ENCODE assay signal across 1 cellular context in the genomic region with DNA sequence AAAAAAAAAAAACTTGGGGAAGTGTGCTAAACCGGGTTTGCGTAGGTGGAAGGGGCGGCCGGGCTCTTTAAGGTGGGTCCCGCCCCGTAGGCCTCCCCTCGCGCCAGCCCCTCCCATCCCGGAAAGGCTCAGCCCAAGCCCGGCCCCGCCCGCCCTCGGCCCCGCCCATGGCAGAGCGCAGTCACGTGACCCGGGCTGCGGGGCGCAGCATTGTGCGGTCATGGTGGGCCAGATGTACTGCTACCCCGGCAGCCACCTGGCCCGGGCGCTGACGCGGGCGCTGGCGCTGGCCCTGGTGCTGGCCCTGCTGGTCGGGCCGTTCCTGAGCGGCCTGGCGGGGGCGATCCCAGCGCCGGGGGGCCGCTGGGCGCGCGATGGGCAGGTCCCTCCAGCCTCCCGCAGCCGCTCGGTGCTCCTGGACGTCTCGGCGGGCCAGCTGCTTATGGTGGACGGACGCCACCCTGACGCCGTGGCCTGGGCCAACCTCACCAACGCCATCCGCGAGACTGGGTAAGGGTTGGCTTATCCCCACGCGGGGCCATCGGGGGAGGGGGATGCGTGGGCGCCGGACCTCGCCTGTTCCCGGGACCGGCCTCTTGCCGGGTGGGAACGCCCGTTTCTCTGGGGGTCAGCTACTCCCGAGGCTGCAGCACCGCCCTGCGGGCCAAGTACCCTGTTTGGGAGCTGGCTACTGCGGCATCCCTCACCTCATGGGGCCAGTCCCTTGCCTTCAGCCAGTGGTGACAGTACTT.
TF ChIP-seq lines count a peak whose summit lies in the region.

TSS of gene PLBD2 (plus strand) at position 207 of the 752 bp plus-strand sequence. CDS start at position 221, 14 bp downstream.

TF ChIP-seq in K562, 482 proteins besides CTCF, POLR2A, EP300 and RAD21 (continued from another document and continues in another):
- TF ChIP-seq, protein P1, sequence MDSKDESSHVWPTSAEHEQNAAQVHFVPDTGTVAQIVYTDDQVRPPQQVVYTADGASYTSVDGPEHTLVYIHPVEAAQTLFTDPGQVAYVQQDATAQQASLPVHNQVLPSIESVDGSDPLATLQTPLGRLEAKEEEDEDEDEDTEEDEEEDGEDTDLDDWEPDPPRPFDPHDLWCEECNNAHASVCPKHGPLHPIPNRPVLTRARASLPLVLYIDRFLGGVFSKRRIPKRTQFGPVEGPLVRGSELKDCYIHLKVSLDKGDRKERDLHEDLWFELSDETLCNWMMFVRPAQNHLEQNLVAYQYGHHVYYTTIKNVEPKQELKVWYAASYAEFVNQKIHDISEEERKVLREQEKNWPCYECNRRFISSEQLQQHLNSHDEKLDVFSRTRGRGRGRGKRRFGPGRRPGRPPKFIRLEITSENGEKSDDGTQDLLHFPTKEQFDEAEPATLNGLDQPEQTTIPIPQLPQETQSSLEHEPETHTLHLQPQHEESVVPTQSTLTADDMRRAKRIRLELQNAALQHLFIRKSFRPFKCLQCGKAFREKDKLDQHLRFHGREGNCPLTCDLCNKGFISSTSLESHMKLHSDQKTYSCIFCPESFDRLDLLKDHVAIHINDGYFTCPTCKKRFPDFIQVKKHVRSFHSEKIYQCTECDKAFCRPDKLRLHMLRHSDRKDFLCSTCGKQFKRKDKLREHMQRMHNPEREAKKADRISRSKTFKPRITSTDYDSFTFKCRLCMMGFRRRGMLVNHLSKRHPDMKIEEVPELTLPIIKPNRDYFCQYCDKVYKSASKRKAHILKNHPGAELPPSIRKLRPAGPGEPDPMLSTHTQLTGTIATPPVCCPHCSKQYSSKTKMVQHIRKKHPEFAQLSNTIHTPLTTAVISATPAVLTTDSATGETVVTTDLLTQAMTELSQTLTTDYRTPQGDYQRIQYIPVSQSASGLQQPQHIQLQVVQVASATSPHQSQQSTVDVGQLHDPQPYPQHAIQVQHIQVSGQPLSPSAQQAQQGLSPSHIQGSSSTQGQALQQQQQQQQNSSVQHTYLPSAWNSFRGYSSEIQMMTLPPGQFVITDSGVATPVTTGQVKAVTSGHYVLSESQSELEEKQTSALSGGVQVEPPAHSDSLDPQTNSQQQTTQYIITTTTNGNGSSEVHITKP (IDR thresholded peaks at IDR 0.05; ENCODE audit: partially characterized antibody) = peak; percentile 7
- TF ChIP-seq NEUROD1 (IDR thresholded peaks at IDR 0.05; ENCODE audit: borderline replicate concordance, low read depth, low read length, partially characterized antibody) = peak; percentile 30
- TF ChIP-seq, protein P2, sequence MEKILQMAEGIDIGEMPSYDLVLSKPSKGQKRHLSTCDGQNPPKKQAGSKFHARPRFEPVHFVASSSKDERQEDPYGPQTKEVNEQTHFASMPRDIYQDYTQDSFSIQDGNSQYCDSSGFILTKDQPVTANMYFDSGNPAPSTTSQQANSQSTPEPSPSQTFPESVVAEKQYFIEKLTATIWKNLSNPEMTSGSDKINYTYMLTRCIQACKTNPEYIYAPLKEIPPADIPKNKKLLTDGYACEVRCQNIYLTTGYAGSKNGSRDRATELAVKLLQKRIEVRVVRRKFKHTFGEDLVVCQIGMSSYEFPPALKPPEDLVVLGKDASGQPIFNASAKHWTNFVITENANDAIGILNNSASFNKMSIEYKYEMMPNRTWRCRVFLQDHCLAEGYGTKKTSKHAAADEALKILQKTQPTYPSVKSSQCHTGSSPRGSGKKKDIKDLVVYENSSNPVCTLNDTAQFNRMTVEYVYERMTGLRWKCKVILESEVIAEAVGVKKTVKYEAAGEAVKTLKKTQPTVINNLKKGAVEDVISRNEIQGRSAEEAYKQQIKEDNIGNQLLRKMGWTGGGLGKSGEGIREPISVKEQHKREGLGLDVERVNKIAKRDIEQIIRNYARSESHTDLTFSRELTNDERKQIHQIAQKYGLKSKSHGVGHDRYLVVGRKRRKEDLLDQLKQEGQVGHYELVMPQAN (IDR thresholded peaks at IDR 0.05; ENCODE audit: borderline replicate concordance) = 0 out of 2 replicates have a peak, but pooled peaks have one; percentile 42
- TF ChIP-seq, protein P3, sequence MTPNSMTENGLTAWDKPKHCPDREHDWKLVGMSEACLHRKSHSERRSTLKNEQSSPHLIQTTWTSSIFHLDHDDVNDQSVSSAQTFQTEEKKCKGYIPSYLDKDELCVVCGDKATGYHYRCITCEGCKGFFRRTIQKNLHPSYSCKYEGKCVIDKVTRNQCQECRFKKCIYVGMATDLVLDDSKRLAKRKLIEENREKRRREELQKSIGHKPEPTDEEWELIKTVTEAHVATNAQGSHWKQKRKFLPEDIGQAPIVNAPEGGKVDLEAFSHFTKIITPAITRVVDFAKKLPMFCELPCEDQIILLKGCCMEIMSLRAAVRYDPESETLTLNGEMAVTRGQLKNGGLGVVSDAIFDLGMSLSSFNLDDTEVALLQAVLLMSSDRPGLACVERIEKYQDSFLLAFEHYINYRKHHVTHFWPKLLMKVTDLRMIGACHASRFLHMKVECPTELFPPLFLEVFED (CRISPR knock-in tag; conservative IDR thresholded peaks at IDR 0.05) = no peak
- TF ChIP-seq, protein P4, sequence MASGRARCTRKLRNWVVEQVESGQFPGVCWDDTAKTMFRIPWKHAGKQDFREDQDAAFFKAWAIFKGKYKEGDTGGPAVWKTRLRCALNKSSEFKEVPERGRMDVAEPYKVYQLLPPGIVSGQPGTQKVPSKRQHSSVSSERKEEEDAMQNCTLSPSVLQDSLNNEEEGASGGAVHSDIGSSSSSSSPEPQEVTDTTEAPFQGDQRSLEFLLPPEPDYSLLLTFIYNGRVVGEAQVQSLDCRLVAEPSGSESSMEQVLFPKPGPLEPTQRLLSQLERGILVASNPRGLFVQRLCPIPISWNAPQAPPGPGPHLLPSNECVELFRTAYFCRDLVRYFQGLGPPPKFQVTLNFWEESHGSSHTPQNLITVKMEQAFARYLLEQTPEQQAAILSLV (tag; IDR thresholded peaks at IDR 0.05) = no peak
- peak; percentile 34; the same call in 1 of the 2 replicates for TF ChIP-seq ZBTB1 (CRISPR knock-in tag; IDR thresholded peaks at IDR 0.05; ENCODE audit: borderline replicate concordance, low read depth)
- TF ChIP-seq CTBP1 (IDR thresholded peaks at IDR 0.05; ENCODE audit: borderline replicate concordance) = peak; percentile 42; the same call in 1 of the 2 replicates
- no peak for TF ChIP-seq RBM34 (IDR thresholded peaks at IDR 0.05; ENCODE audit: borderline replicate concordance, insufficient read depth, low read length)
- TF ChIP-seq, protein P5, sequence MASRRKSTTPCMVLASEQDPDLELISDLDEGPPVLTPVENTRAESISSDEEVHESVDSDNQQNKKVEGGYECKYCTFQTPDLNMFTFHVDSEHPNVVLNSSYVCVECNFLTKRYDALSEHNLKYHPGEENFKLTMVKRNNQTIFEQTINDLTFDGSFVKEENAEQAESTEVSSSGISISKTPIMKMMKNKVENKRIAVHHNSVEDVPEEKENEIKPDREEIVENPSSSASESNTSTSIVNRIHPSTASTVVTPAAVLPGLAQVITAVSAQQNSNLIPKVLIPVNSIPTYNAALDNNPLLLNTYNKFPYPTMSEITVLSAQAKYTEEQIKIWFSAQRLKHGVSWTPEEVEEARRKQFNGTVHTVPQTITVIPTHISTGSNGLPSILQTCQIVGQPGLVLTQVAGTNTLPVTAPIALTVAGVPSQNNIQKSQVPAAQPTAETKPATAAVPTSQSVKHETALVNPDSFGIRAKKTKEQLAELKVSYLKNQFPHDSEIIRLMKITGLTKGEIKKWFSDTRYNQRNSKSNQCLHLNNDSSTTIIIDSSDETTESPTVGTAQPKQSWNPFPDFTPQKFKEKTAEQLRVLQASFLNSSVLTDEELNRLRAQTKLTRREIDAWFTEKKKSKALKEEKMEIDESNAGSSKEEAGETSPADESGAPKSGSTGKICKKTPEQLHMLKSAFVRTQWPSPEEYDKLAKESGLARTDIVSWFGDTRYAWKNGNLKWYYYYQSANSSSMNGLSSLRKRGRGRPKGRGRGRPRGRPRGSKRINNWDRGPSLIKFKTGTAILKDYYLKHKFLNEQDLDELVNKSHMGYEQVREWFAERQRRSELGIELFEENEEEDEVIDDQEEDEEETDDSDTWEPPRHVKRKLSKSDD (conservative IDR thresholded peaks at IDR 0.05; ENCODE audit: low read length) = no peak
- TF ChIP-seq BHLHE40 (IDR thresholded peaks at IDR 0.05; ENCODE audit: low read length) = peak; percentile 93
- no peak for TF ChIP-seq SMAD1 (IDR thresholded peaks at IDR 0.05; ENCODE audit: low read depth, low read length, partially characterized antibody)
- TF ChIP-seq, protein P6, sequence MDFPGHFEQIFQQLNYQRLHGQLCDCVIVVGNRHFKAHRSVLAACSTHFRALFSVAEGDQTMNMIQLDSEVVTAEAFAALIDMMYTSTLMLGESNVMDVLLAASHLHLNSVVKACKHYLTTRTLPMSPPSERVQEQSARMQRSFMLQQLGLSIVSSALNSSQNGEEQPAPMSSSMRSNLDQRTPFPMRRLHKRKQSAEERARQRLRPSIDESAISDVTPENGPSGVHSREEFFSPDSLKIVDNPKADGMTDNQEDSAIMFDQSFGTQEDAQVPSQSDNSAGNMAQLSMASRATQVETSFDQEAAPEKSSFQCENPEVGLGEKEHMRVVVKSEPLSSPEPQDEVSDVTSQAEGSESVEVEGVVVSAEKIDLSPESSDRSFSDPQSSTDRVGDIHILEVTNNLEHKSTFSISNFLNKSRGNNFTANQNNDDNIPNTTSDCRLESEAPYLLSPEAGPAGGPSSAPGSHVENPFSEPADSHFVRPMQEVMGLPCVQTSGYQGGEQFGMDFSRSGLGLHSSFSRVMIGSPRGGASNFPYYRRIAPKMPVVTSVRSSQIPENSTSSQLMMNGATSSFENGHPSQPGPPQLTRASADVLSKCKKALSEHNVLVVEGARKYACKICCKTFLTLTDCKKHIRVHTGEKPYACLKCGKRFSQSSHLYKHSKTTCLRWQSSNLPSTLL (IDR thresholded peaks at IDR 0.05) = no peak
- no peak for TF ChIP-seq ZKSCAN8 (CRISPR knock-in tag; IDR thresholded peaks at IDR 0.05)
- TF ChIP-seq PCBP2 (IDR thresholded peaks at IDR 0.05; ENCODE audit: low read depth, low read length, poor library complexity, severe bottlenecking) = no peak
- TF ChIP-seq, protein P7, sequence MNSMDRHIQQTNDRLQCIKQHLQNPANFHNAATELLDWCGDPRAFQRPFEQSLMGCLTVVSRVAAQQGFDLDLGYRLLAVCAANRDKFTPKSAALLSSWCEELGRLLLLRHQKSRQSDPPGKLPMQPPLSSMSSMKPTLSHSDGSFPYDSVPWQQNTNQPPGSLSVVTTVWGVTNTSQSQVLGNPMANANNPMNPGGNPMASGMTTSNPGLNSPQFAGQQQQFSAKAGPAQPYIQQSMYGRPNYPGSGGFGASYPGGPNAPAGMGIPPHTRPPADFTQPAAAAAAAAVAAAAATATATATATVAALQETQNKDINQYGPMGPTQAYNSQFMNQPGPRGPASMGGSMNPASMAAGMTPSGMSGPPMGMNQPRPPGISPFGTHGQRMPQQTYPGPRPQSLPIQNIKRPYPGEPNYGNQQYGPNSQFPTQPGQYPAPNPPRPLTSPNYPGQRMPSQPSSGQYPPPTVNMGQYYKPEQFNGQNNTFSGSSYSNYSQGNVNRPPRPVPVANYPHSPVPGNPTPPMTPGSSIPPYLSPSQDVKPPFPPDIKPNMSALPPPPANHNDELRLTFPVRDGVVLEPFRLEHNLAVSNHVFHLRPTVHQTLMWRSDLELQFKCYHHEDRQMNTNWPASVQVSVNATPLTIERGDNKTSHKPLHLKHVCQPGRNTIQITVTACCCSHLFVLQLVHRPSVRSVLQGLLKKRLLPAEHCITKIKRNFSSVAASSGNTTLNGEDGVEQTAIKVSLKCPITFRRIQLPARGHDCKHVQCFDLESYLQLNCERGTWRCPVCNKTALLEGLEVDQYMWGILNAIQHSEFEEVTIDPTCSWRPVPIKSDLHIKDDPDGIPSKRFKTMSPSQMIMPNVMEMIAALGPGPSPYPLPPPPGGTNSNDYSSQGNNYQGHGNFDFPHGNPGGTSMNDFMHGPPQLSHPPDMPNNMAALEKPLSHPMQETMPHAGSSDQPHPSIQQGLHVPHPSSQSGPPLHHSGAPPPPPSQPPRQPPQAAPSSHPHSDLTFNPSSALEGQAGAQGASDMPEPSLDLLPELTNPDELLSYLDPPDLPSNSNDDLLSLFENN (IDR thresholded peaks at IDR 0.05; ENCODE audit: low read depth in 2 of 2, low read length in 2 of 2) = no peak
- TF ChIP-seq EHMT2 (IDR thresholded peaks at IDR 0.05) = no peak
- no peak for TF ChIP-seq NR2C1 (IDR thresholded peaks at IDR 0.05)
- TF ChIP-seq NR2C1 (tag; IDR thresholded peaks at IDR 0.05) = no peak
- peak; percentile 65; the same call in 1 of the 2 replicates for TF ChIP-seq HNRNPL (IDR thresholded peaks at IDR 0.05; ENCODE audit: low read depth, low read length)
- TF ChIP-seq SNRNP70 (optimal IDR thresholded peaks at IDR 0.05; ENCODE audit: low read depth, low read length) = no peak
- TF ChIP-seq HDAC3 (IDR thresholded peaks at IDR 0.05; ENCODE audit: borderline replicate concordance, partially characterized antibody) = no peak
- TF ChIP-seq MXI1 (IDR thresholded peaks at IDR 0.05; ENCODE audit: low read depth, low read length) = no peak
- no peak for TF ChIP-seq KDM2B (CRISPR knock-in tag; IDR thresholded peaks at IDR 0.05)
- TF ChIP-seq TCFL5 (CRISPR knock-in tag; conservative IDR thresholded peaks at IDR 0.05) = no peak
- no peak for TF ChIP-seq ATF2 (CRISPR knock-in tag; IDR thresholded peaks at IDR 0.05)
- TF ChIP-seq ZNF274 (IDR thresholded peaks at IDR 0.05; ENCODE audit: borderline replicate concordance, low read depth, low read length) = no peak
- TF ChIP-seq ADNP (tag; IDR thresholded peaks at IDR 0.05) = no peak
- TF ChIP-seq ELF2 (CRISPR knock-in tag; IDR thresholded peaks at IDR 0.05) = no peak; the same call in 1 of the 2 replicates
- no peak for TF ChIP-seq GTF2E2 (tag; IDR thresholded peaks at IDR 0.05)
- TF ChIP-seq SPI1 (IDR thresholded peaks at IDR 0.05; ENCODE audit: borderline replicate concordance, low read depth, low read length) = 0 out of 2 replicates have a peak, but pooled peaks have one; percentile 24
- TF ChIP-seq RBM17 (IDR thresholded peaks at IDR 0.05; ENCODE audit: borderline replicate concordance, low read depth, low read length) = no peak
- TF ChIP-seq WHSC1 (IDR thresholded peaks at IDR 0.05; ENCODE audit: low read length) = no peak
- TF ChIP-seq U2AF2 (optimal IDR thresholded peaks at IDR 0.05; ENCODE audit: low read depth, low read length) = no peak
- TF ChIP-seq GMEB1 (CRISPR knock-in tag; IDR thresholded peaks at IDR 0.05) = no peak
- no peak for TF ChIP-seq CBFA2T3 (IDR thresholded peaks at IDR 0.05)
